13 cellular contexts compared by ENCODE assay signal in the genomic region with DNA sequence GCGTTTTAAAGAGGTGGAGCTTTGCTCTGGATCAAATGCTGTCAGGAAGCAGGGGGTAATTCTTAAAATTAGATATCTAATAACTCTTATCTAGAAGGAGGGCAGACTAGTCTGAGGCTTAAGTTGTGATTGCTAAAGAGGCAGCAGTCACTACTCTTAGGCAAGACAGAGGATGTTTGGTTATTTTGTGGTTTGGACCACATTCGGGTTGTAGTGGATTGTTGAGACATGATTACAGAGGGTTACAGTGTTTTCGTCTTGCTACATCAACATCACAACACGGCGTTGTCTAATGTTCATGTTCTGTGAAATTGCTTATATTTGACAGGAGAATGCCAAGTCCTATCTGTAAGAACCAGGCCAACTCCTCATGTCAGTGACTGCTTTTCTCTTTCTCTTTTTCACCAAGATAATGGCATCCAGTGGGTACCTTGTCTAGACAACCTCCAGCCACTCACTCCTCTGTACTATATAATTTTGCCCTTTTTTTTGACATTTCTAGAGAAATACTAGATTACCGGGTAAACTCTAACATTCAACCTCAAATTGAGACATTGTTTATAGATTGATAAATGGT. TPM values are rescaled to one million over a fixed set of nuclear protein-coding genes. Genes with fewer than 3 reads are reported as not detected.
DNase-seq lines count a peak whose midpoint lies in the region; ATAC-seq and TF ChIP-seq lines count a peak whose summit lies in the region.
"Had no signal": no experiment of that assay in that cellular context is flagged by ENCODE, and none has a peak within 500 bp of the region (broad histone marks: within the 10 kb centered on the region; RNA-seq: fewer than 3 reads in every experiment).

No MANE protein-coding gene starts in this region.

- TF ChIP-seq CTCF in AG09309 (IDR thresholded peaks at IDR 0.05; ENCODE audit: control insufficient read depth, insufficient read depth, low read depth, low read length, missing control alignments) (no peak), fibroblast of pulmonary artery (IDR thresholded peaks at IDR 0.05; ENCODE audit: low read length, missing control alignments) (no peak), tibial nerve (IDR thresholded peaks at IDR 0.05) (no peak)

- H3K27ac ChIP-seq in tibial nerve = no peak overlapping the region
- H3K27ac ChIP-seq in right cardiac atrium (ENCODE audit: low read length) = no peak overlapping the region

- intact Hi-C loops in right cardiac atrium (cut with DNase I) = no loop called here

- 66 to 81% methylated on average over 6 of the region's 6 CpGs for WGBS in tibial nerve, 2 donors
- WGBS in right cardiac atrium = 77% methylated on average over 6 of the region's 6 CpGs

- H3K27me3 ChIP-seq in tibial nerve = no peaks in the 10 kb centered on the region
- no peaks in the 10 kb centered on the region for H3K27me3 ChIP-seq in right cardiac atrium (ENCODE audit: control insufficient read depth, insufficient read depth)

- H3K4me1 ChIP-seq in tibial nerve (no peaks in the 10 kb centered on the region), right cardiac atrium (ENCODE audit: control insufficient read depth, insufficient read depth, low read length) (no peaks in the 10 kb centered on the region)

- TF ChIP-seq POLR2A in tibial nerve (IDR thresholded peaks at IDR 0.05) = no peak

- H3K4me3 ChIP-seq in AG09309 (ENCODE audit: control insufficient read depth, low read depth, low read length) = no peak overlapping the region
- no peak overlapping the region for H3K4me3 ChIP-seq in fibroblast of pulmonary artery (replicated peaks; ENCODE audit: low read depth, low read length)
- no peak overlapping the region for H3K4me3 ChIP-seq in tibial nerve
- H3K4me3 ChIP-seq in right cardiac atrium (ENCODE audit: low read length) = no peak overlapping the region

- ATAC-seq in SK-N-SH treated with all-trans-retinoic acid at 6 μM for 48 hours (no peak), HG02884 (IDR thresholded peaks at IDR 0.05; ENCODE audit: unreplicated experiment) (no peak), right cardiac atrium (no peak)

- no peaks in the 10 kb centered on the region for H3K9me3 ChIP-seq in tibial nerve
- H3K9me3 ChIP-seq in right cardiac atrium (ENCODE audit: control insufficient read depth, low read length) = no peaks in the 10 kb centered on the region
- H3K9me3 ChIP-seq: Caco-2 had no signal

- no peaks in the 10 kb centered on the region for H3K36me3 ChIP-seq in tibial nerve

- TF ChIP-seq EP300 in tibial nerve (IDR thresholded peaks at IDR 0.05) = no peak

- DNase-seq in AG09309 (ENCODE audit: low read depth) (peak; percentile 73), GM04503 (ENCODE audit: low read depth) (peak; percentile 81), SKM-1 treated with dmso at 0.1 percent for 144 hours (lab: John Stamatoyannopoulos, UW; ENCODE audit: unreplicated experiment) (peak; percentile 90), fibroblast of pulmonary artery (ENCODE audit: low read depth) (peak; percentile 77), tibial nerve (ENCODE audit: low spot score in 2 of 2) (no peak), right cardiac atrium (no peak)
- DNase-seq: activated effector memory CD4-positive, alpha-beta T cell treated with anti-CD3 and anti-CD28 coated beads, Interleukin-2, amount 50 U/mL, for 16 hours; Caco-2; NCI-H510A treated with DMSO at 0.1 percent for 48 hours; stimulated activated CD4-positive, alpha-beta T cell treated with anti-CD3 and anti-CD28 coated beads, Interleukin-4, amount 100 ng/mL, for 24 hours; T1000 had no signal

TF ChIP-seq in SK-N-SH treated with all-trans-retinoic acid at 6 μM for 48 hours, 23 proteins besides CTCF, POLR2A, EP300 and RAD21:
- no peak for TF ChIP-seq SNAI2 (CRISPR knock-in tag; IDR thresholded peaks at IDR 0.05)
- TF ChIP-seq, protein P1, sequence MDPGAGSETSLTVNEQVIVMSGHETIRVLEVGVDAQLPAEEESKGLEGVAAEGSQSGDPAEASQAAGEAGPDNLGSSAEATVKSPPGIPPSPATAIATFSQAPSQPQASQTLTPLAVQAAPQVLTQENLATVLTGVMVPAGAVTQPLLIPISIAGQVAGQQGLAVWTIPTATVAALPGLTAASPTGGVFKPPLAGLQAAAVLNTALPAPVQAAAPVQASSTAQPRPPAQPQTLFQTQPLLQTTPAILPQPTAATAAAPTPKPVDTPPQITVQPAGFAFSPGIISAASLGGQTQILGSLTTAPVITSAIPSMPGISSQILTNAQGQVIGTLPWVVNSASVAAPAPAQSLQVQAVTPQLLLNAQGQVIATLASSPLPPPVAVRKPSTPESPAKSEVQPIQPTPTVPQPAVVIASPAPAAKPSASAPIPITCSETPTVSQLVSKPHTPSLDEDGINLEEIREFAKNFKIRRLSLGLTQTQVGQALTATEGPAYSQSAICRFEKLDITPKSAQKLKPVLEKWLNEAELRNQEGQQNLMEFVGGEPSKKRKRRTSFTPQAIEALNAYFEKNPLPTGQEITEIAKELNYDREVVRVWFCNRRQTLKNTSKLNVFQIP (CRISPR knock-in tag; IDR thresholded peaks at IDR 0.05; ENCODE audit: borderline replicate concordance, low read depth) = no peak

RNA-seq across cellular contexts. Expression of a gene that starts 16.8 kb away (rescaled TPM):
- total RNA-seq in tibial nerve (100 to 1,000 TPM in 1 of 4 donors, 10 to 100 TPM in 3; 67.8 to 110 (median 82.7) TPM), right cardiac atrium (10 to 100 TPM; 61.1 to 71.2 (median 66.9) TPM)
- polyA plus RNA-seq in right cardiac atrium = 43.7 TPM

Comparison
In these comparisons a context has a peak if more than half of its experiments do, and no peak if none do; other contexts are left out.
1. DNase-seq: peak in AG09309 (single experiment), GM04503 (single experiment), SKM-1 treated with dmso at 0.1 percent for 144 hours (single experiment) and fibroblast of pulmonary artery (single experiment); none in tibial nerve (0 of 2) and right cardiac atrium (0 of 3).